In the genomic region with DNA sequence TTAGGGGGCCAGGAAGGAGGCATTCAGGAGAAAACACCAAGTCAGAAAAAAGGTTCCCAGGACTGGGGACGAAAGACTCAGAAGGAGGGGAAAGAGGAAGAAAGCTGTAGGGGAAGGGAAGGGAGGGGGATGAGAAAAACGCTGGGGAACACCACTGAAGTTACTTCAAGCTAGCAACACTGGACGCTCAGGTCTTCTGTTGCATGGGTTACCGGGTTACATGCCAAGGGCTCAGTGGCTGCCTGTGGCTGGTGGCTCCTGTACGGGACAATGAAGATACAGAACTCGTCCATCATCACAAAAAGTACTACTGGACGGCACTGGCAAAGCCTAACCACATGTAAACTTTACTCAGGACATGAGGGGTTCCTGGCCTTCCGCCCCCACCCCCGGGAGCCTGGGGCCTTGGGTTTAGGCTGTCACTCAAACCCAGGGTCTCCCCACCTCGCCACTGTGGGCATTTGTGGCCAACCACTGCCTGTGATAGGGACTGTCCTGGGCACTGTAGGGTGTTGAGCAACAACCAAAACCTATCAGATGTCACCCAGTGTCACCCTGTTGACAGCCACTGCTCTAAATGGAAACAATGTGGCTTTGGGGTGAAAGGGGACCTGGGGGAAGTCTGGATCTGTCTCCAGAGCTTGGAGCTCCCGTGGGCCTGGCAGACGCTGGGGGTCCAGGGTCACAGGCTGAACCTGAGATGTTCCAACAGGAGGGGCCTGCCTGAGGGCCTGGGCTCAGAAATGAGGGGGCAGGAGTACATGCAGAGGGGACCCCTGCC, we compare ENCODE assay signal across 3 cellular contexts.
TF ChIP-seq lines count a peak whose summit lies in the region.

No MANE protein-coding gene starts in this region.

TF ChIP-seq in liver, 16 proteins besides CTCF, POLR2A, EP300 and RAD21:
- TF ChIP-seq ZBTB33 (IDR thresholded peaks at IDR 0.05) = no peak
- TF ChIP-seq SP1 (IDR thresholded peaks at IDR 0.05) = no peak
- TF ChIP-seq GABPA (IDR thresholded peaks at IDR 0.05 in 1 of 2, conservative IDR thresholded peaks at IDR 0.05 in 1 of 2) = no peak
- no peak for TF ChIP-seq FOXA2 (IDR thresholded peaks at IDR 0.05)

TF ChIP-seq in HepG2, 621 proteins besides CTCF, POLR2A, EP300 and RAD21:
- TF ChIP-seq SNAI1 (CRISPR knock-in tag; IDR thresholded peaks at IDR 0.05; ENCODE audit: borderline replicate concordance) (no peak), MBD4 (IDR thresholded peaks at IDR 0.05; ENCODE audit: borderline replicate concordance, low read length) (no peak), RFXANK (CRISPR knock-in tag; IDR thresholded peaks at IDR 0.05) (no peak), NFYC (CRISPR knock-in tag; IDR thresholded peaks at IDR 0.05) (no peak), SETDB1 (CRISPR knock-in tag; IDR thresholded peaks at IDR 0.05; ENCODE audit: borderline replicate concordance) (no peak)

TF ChIP-seq in K562, 482 proteins besides CTCF, POLR2A, EP300 and RAD21:
- TF ChIP-seq FOXK1 (CRISPR knock-in tag; IDR thresholded peaks at IDR 0.05; ENCODE audit: borderline replicate concordance) = no peak
- TF ChIP-seq PCBP2 (IDR thresholded peaks at IDR 0.05; ENCODE audit: low read depth, low read length, poor library complexity, severe bottlenecking) = no peak
- no peak for TF ChIP-seq ZNF316 (IDR thresholded peaks at IDR 0.05)
- no peak for TF ChIP-seq SRSF9 (IDR thresholded peaks at IDR 0.05; ENCODE audit: borderline replicate concordance, low read depth, low read length)
- no peak for TF ChIP-seq DACH1 (IDR thresholded peaks at IDR 0.05; ENCODE audit: partially characterized antibody)
- no peak for TF ChIP-seq STAT5B (CRISPR knock-in tag; IDR thresholded peaks at IDR 0.05)
- no peak for TF ChIP-seq RHOXF2B (CRISPR knock-in tag; conservative IDR thresholded peaks at IDR 0.05)
- no peak for TF ChIP-seq SMC3 (conservative IDR thresholded peaks at IDR 0.05; ENCODE audit: insufficient read depth, low read depth, low read length)
- peak; percentile 93 for TF ChIP-seq CEBPB (tag; IDR thresholded peaks at IDR 0.05)
- TF ChIP-seq, protein P1, sequence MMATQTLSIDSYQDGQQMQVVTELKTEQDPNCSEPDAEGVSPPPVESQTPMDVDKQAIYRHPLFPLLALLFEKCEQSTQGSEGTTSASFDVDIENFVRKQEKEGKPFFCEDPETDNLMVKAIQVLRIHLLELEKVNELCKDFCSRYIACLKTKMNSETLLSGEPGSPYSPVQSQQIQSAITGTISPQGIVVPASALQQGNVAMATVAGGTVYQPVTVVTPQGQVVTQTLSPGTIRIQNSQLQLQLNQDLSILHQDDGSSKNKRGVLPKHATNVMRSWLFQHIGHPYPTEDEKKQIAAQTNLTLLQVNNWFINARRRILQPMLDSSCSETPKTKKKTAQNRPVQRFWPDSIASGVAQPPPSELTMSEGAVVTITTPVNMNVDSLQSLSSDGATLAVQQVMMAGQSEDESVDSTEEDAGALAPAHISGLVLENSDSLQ (IDR thresholded peaks at IDR 0.05) = peak; percentile 60
- no peak for TF ChIP-seq ZNF512 (tag; IDR thresholded peaks at IDR 0.05)
- TF ChIP-seq HDAC6 (IDR thresholded peaks at IDR 0.05; ENCODE audit: low read depth, low read length) = no peak
- no peak for TF ChIP-seq ID3 (CRISPR knock-in tag; IDR thresholded peaks at IDR 0.05)
- no peak for TF ChIP-seq ID3 (tag; IDR thresholded peaks at IDR 0.05)
- TF ChIP-seq MTA2 (IDR thresholded peaks at IDR 0.05; ENCODE audit: low read depth) = no peak
- peak; percentile 50 for TF ChIP-seq TCF3 (CRISPR knock-in tag; IDR thresholded peaks at IDR 0.05)
- no peak for TF ChIP-seq C11orf30 (IDR thresholded peaks at IDR 0.05; ENCODE audit: low read depth)
- TF ChIP-seq ATF1 (CRISPR knock-in tag; IDR thresholded peaks at IDR 0.05) = no peak
- TF ChIP-seq ATF1 (tag; IDR thresholded peaks at IDR 0.05) = no peak
- TF ChIP-seq GTF2E2 (tag; IDR thresholded peaks at IDR 0.05) = no peak
- no peak for TF ChIP-seq AFF4 (CRISPR knock-in tag; IDR thresholded peaks at IDR 0.05)
- TF ChIP-seq ATF3 (IDR thresholded peaks at IDR 0.05) = no peak
- no peak for TF ChIP-seq ATF3 (CRISPR knock-in tag; conservative IDR thresholded peaks at IDR 0.05)
- no peak for TF ChIP-seq KLF16 (IDR thresholded peaks at IDR 0.05)
- peak; percentile 82 for TF ChIP-seq CEBPG (CRISPR knock-in tag; IDR thresholded peaks at IDR 0.05)
- TF ChIP-seq CEBPG (tag; conservative IDR thresholded peaks at IDR 0.05 in 1 of 2, IDR thresholded peaks at IDR 0.05 in 1 of 2) = peak; percentile 80 to 83
- no peak for TF ChIP-seq FOXP1 (CRISPR knock-in tag; IDR thresholded peaks at IDR 0.05)
- peak; percentile 56 for TF ChIP-seq MEIS2 (IDR thresholded peaks at IDR 0.05; ENCODE audit: partially characterized antibody)
- TF ChIP-seq NR2C2 (CRISPR knock-in tag; IDR thresholded peaks at IDR 0.05) = no peak
- TF ChIP-seq NR2C2 (tag; IDR thresholded peaks at IDR 0.05) = peak; percentile 51; the same call in 1 of the 2 replicates
- TF ChIP-seq, protein P2, sequence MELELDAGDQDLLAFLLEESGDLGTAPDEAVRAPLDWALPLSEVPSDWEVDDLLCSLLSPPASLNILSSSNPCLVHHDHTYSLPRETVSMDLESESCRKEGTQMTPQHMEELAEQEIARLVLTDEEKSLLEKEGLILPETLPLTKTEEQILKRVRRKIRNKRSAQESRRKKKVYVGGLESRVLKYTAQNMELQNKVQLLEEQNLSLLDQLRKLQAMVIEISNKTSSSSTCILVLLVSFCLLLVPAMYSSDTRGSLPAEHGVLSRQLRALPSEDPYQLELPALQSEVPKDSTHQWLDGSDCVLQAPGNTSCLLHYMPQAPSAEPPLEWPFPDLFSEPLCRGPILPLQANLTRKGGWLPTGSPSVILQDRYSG (tag; conservative IDR thresholded peaks at IDR 0.05; ENCODE audit: low read depth) = no peak
- no peak for TF ChIP-seq IRF9 (tag; IDR thresholded peaks at IDR 0.05)
- TF ChIP-seq CBFA2T3 (IDR thresholded peaks at IDR 0.05) = 0 out of 2 replicates have a peak, but pooled peaks have one; percentile 9
- TF ChIP-seq NR4A1 (CRISPR knock-in tag; IDR thresholded peaks at IDR 0.05) = no peak
- no peak for TF ChIP-seq NR4A1 (tag; IDR thresholded peaks at IDR 0.05)
- no peak for TF ChIP-seq STAT5A (IDR thresholded peaks at IDR 0.05; ENCODE audit: borderline replicate concordance, low read length)
- TF ChIP-seq JUN (IDR thresholded peaks at IDR 0.05; ENCODE audit: borderline replicate concordance, low read depth, low read length) = no peak
- TF ChIP-seq JUN (CRISPR knock-in tag; IDR thresholded peaks at IDR 0.05; ENCODE audit: borderline replicate concordance) = no peak
- TF ChIP-seq, protein P3, sequence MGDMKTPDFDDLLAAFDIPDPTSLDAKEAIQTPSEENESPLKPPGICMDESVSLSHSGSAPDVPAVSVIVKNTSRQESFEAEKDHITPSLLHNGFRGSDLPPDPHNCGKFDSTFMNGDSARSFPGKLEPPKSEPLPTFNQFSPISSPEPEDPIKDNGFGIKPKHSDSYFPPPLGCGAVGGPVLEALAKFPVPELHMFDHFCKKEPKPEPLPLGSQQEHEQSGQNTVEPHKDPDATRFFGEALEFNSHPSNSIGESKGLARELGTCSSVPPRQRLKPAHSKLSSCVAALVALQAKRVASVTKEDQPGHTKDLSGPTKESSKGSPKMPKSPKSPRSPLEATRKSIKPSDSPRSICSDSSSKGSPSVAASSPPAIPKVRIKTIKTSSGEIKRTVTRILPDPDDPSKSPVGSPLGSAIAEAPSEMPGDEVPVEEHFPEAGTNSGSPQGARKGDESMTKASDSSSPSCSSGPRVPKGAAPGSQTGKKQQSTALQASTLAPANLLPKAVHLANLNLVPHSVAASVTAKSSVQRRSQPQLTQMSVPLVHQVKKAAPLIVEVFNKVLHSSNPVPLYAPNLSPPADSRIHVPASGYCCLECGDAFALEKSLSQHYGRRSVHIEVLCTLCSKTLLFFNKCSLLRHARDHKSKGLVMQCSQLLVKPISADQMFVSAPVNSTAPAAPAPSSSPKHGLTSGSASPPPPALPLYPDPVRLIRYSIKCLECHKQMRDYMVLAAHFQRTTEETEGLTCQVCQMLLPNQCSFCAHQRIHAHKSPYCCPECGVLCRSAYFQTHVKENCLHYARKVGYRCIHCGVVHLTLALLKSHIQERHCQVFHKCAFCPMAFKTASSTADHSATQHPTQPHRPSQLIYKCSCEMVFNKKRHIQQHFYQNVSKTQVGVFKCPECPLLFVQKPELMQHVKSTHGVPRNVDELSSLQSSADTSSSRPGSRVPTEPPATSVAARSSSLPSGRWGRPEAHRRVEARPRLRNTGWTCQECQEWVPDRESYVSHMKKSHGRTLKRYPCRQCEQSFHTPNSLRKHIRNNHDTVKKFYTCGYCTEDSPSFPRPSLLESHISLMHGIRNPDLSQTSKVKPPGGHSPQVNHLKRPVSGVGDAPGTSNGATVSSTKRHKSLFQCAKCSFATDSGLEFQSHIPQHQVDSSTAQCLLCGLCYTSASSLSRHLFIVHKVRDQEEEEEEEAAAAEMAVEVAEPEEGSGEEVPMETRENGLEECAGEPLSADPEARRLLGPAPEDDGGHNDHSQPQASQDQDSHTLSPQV (IDR thresholded peaks at IDR 0.05) = peak; percentile 16; the same call in 1 of the 2 replicates
